28 cellular contexts compared by ENCODE assay signal in the genomic region with DNA sequence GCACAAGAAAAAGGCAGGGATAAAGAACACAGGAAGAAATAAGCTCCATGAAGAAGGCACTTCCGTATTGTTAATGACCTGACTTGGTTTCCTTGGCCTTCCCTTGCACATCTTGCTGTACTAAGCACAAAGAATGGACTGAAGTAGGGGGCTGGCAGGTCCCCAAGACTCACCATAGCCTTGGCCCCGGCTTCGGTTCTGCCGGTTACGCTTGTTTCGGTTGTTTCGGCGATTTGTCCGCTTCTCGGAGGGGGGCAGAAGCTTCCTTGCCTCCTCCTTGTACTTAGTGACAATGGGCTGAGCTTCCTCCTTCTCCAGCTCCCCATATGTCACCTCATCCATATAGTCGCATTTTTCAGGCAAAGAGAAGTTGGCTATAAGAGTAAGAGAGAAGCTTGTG. TPM values are rescaled to one million over a fixed set of nuclear protein-coding genes. Genes with fewer than 3 reads are reported as not detected.
DNase-seq lines count a peak whose midpoint lies in the region; ATAC-seq and TF ChIP-seq lines count a peak whose summit lies in the region.
"Had no signal": no experiment of that assay in that cellular context is flagged by ENCODE, and none has a peak within 500 bp of the region (broad histone marks: within the 10 kb centered on the region; RNA-seq: fewer than 3 reads in every experiment).

No MANE protein-coding gene starts in this region.

- H3K9me3 ChIP-seq in A673 (ENCODE audit: low read depth, low read length, poor library complexity, severe bottlenecking) = no peaks in the 10 kb centered on the region
- no peaks in the 10 kb centered on the region for H3K9me3 ChIP-seq in BLaER1 treated with 17β-estradiol and CSF1 and Interleukin-3, amounts not matched to agents 10 nM and 100 nM (replicated peaks in 1 of 11)
- no peaks in the 10 kb centered on the region for H3K9me3 ChIP-seq in naive thymus-derived CD4-positive, alpha-beta T cell (ENCODE audit: control insufficient read depth in 2 of 3, low read length in 3 of 3)
- H3K9me3 ChIP-seq: heart left ventricle, right atrium auricular region, spleen, thyroid gland had no signal

- no peaks in the 10 kb centered on the region for H3K27me3 Mint-ChIP-seq in activated CD4-positive, alpha-beta memory T cell treated with anti-CD3 and anti-CD28 coated beads for 36 hours
- no peaks in the 10 kb centered on the region for H3K27me3 Mint-ChIP-seq in naive thymus-derived CD4-positive, alpha-beta T cell

- peaks cover 67% of the 10 kb centered on the region for H3K4me1 Mint-ChIP-seq in activated CD4-positive, alpha-beta memory T cell treated with anti-CD3 and anti-CD28 coated beads for 36 hours (ENCODE audit: low read depth)
- peaks cover 7 to 70% (median 56%) of the 10 kb centered on the region in 7 donors for H3K4me1 Mint-ChIP-seq in naive thymus-derived CD4-positive, alpha-beta T cell

- H3K9me3 Mint-ChIP-seq in activated CD4-positive, alpha-beta memory T cell treated with anti-CD3 and anti-CD28 coated beads for 36 hours = no peaks in the 10 kb centered on the region
- H3K9me3 Mint-ChIP-seq in naive thymus-derived CD4-positive, alpha-beta T cell = no peaks in the 10 kb centered on the region
- H3K9me3 Mint-ChIP-seq: HFFc6, WTC11 had no signal

- ATAC-seq in naive thymus-derived CD4-positive, alpha-beta T cell = no peak
- no peak for ATAC-seq in GM21717 (IDR thresholded peaks at IDR 0.05; ENCODE audit: unreplicated experiment)
- ATAC-seq in HG02642 (IDR thresholded peaks at IDR 0.05; ENCODE audit: poor library complexity, unreplicated experiment) = no peak
- ATAC-seq: heart left ventricle, left cardiac atrium, WTC11 had no signal

- peak overlapping the region; percentile 2 for H3K27ac ChIP-seq in A673 (ENCODE audit: low read depth, low read length, poor library complexity, severe bottlenecking)
- H3K27ac ChIP-seq in BLaER1 treated with 17β-estradiol and CSF1 and Interleukin-3, amounts not matched to agents 10 nM and 100 nM = no peak overlapping the region; a peak in 1 of 22 replicates
- H3K27ac ChIP-seq in naive thymus-derived CD4-positive, alpha-beta T cell (ENCODE audit: low read depth, low read length) = peak overlapping the region; percentile 52
- H3K27ac ChIP-seq: GM23248, heart left ventricle, right atrium auricular region, thyroid gland had no signal

- CTCF ChIA-PET in A673 (lab: Charles Lee) = no interaction called here
- CTCF ChIA-PET in activated CD4-positive, alpha-beta memory T cell treated with anti-CD3 and anti-CD28 coated beads for 36 hours (lab: Charles Lee) = interaction anchor here (1.3 kb wide), 1 partner anchor 22 kb away, joined by 7 read pairs; no protein-coding TSS in a partner anchor
- CTCF ChIA-PET in naive thymus-derived CD4-positive, alpha-beta T cell (lab: Charles Lee) = no interaction called here

- H3K4me3 Mint-ChIP-seq in activated CD4-positive, alpha-beta memory T cell treated with anti-CD3 and anti-CD28 coated beads for 36 hours = no peak overlapping the region
- H3K4me3 Mint-ChIP-seq in naive thymus-derived CD4-positive, alpha-beta T cell = no peak overlapping the region
- H3K4me3 Mint-ChIP-seq: HFFc6, WTC11 had no signal

- peaks cover 96% of the 10 kb centered on the region for H3K36me3 ChIP-seq in A673 (ENCODE audit: insufficient read depth, low read length, poor library complexity, severe bottlenecking)
- H3K36me3 ChIP-seq in BLaER1 treated with 17β-estradiol and CSF1 and Interleukin-3, amounts not matched to agents 10 nM and 100 nM = peaks cover 96 to 100% (median 97%) of the 10 kb centered on the region in 11 experiments
- H3K36me3 ChIP-seq in naive thymus-derived CD4-positive, alpha-beta T cell (ENCODE audit: control insufficient read depth in 2 of 3, insufficient read depth in 3 of 3, low read length in 3 of 3) = peaks cover 52 to 87% (median 59%) of the 10 kb centered on the region in 3 experiments

- no TSS peak for BruUV-seq in A673 (replicated peaks; lab: Mats Ljungman, UMichigan)

- POLR2A ChIA-PET in A673 (lab: Charles Lee; ENCODE audit: low non-redundant PET) = interaction anchor here (0.6 to 0.7 kb wide), 2 partner anchors 44 to 139 kb away, joined by 6 to 8 read pairs; no protein-coding TSS in a partner anchor
- POLR2A ChIA-PET in activated CD4-positive, alpha-beta memory T cell treated with anti-CD3 and anti-CD28 coated beads for 36 hours (lab: Charles Lee) = interaction anchor here (1.4 kb wide), 1 partner anchor 10 kb away, joined by 8 read pairs; a partner anchor contains a TSS
- POLR2A ChIA-PET in naive thymus-derived CD4-positive, alpha-beta T cell (lab: Charles Lee) = interaction anchor here (2.0 to 17.5 kb wide), 4 partner anchors 6 to 124 kb away, joined by 7 to 347 read pairs (median 177); a partner anchor contains a TSS

- H3K4me2 ChIP-seq in BLaER1 treated with 17β-estradiol and CSF1 and Interleukin-3, amounts not matched to agents 10 nM and 100 nM = no peak overlapping the region

- peaks cover 2 to 23% (median 6%) of the 10 kb centered on the region in 11 experiments; a peak in 11 of 22 replicates for H4K20me1 ChIP-seq in BLaER1 treated with 17β-estradiol and CSF1 and Interleukin-3, amounts not matched to agents 10 nM and 100 nM

- peaks cover 73% of the 10 kb centered on the region for H3K36me3 Mint-ChIP-seq in activated CD4-positive, alpha-beta memory T cell treated with anti-CD3 and anti-CD28 coated beads for 36 hours
- peaks cover 8 to 64% (median 50%) of the 10 kb centered on the region in 5 donors for H3K36me3 Mint-ChIP-seq in naive thymus-derived CD4-positive, alpha-beta T cell

- intact Hi-C loops in A673 (cut with micrococcal nuclease; ENCODE audit: unreplicated experiment) = no loop called here
- intact Hi-C loops in activated CD4-positive, alpha-beta memory T cell treated with anti-CD3 and anti-CD28 coated beads for 36 hours (cut with micrococcal nuclease) = no loop called here
- intact Hi-C loops in naive thymus-derived CD4-positive, alpha-beta T cell (cut with micrococcal nuclease) = no loop called here

- TF ChIP-seq CTCF in A673 (conservative IDR thresholded peaks at IDR 0.05; ENCODE audit: low read depth, low read length) = no peak

- H3K27me3 ChIP-seq in A673 (replicated peaks; ENCODE audit: insufficient read depth, low read depth, low read length, poor library complexity) = no peaks in the 10 kb centered on the region
- no peaks in the 10 kb centered on the region for H3K27me3 ChIP-seq in BLaER1 treated with 17β-estradiol and CSF1 and Interleukin-3, amounts not matched to agents 10 nM and 100 nM
- no peaks in the 10 kb centered on the region for H3K27me3 ChIP-seq in naive thymus-derived CD4-positive, alpha-beta T cell (ENCODE audit: control insufficient read depth in 2 of 2, insufficient read depth in 2 of 2, low read length in 2 of 2)
- H3K27me3 ChIP-seq: heart left ventricle, right atrium auricular region, spleen, thyroid gland had no signal

- no peak for DNase-seq in A673 (ENCODE audit: low spot score)
- no peak for DNase-seq in activated CD4-positive, alpha-beta memory T cell treated with anti-CD3 and anti-CD28 coated beads for 36 hours
- DNase-seq in naive thymus-derived CD4-positive, alpha-beta T cell = no peak
- DNase-seq in hippocampal formation (lab: John Stamatoyannopoulos, UW) = no peak
- DNase-seq: activated naive CD4-positive, alpha-beta T cell treated with anti-CD3 and anti-CD28 coated beads, Interleukin-2, amount 50 U/mL, for 16 hours; central memory CD4-positive, alpha-beta T cell; dermis blood vessel endothelial cell; DMS53; GM23248; heart left ventricle; HFFc6; left cardiac atrium; mesendoderm; NCI-H1436; NCI-H2107; spleen; stimulated activated CD4-positive, alpha-beta T cell treated with anti-CD3 and anti-CD28 coated beads, Interleukin-2, amount 100 ng/mL, for 48 hours; stimulated activated naive CD4-positive, alpha-beta T cell; thyroid gland had no signal

- H3K4me3 ChIP-seq in A673 (ENCODE audit: low read depth, low read length, poor library complexity, severe bottlenecking) = no peak overlapping the region
- no peak overlapping the region for H3K4me3 ChIP-seq in BLaER1 treated with 17β-estradiol and CSF1 and Interleukin-3, amounts not matched to agents 10 nM and 100 nM
- H3K4me3 ChIP-seq in naive thymus-derived CD4-positive, alpha-beta T cell (ENCODE audit: low read length) = no peak overlapping the region
- H3K4me3 ChIP-seq: GM23248, heart left ventricle, right atrium auricular region, spleen, thyroid gland had no signal

- H3K9ac ChIP-seq in BLaER1 treated with 17β-estradiol and CSF1 and Interleukin-3, amounts not matched to agents 10 nM and 100 nM = peak overlapping the region in 6 of 11 experiments; percentile 3 to 28 (median 10); a peak in 3 of 22 replicates
- H3K9ac ChIP-seq: GM23248 had no signal

- H3K4me1 ChIP-seq in A673 (ENCODE audit: insufficient read depth, low read length, poor library complexity, severe bottlenecking) = peaks cover 4% of the 10 kb centered on the region
- peaks cover 0 to 4% (median 0%) of the 10 kb centered on the region in 10 experiments; a peak in 3 of 20 replicates for H3K4me1 ChIP-seq in BLaER1 treated with 17β-estradiol and CSF1 and Interleukin-3, amounts not matched to agents 10 nM and 100 nM
- peaks cover 0 to 11% of the 10 kb centered on the region in 2 donors for H3K4me1 ChIP-seq in naive thymus-derived CD4-positive, alpha-beta T cell (ENCODE audit: control insufficient read depth in 2 of 2, insufficient read depth in 2 of 2, low read length in 2 of 2)
- H3K4me1 ChIP-seq: thyroid gland had no signal

- H3K27ac Mint-ChIP-seq in activated CD4-positive, alpha-beta memory T cell treated with anti-CD3 and anti-CD28 coated beads for 36 hours = peak overlapping the region; percentile 24
- peak overlapping the region in 6 of 9 donors; percentile 14 to 56 (median 42) for H3K27ac Mint-ChIP-seq in naive thymus-derived CD4-positive, alpha-beta T cell
- H3K27ac Mint-ChIP-seq: HFFc6 had no signal

RNA-seq across cellular contexts. Expression of a gene that starts 9.3 kb away (rescaled TPM):
- 0.45 and 0.72 TPM in 2 replicates for total RNA-seq in A673 (2021)
- not detected for total RNA-seq in activated CD4-positive, alpha-beta memory T cell treated with anti-CD3 and anti-CD28 coated beads for 36 hours
- not detected for total RNA-seq in naive thymus-derived CD4-positive, alpha-beta T cell
- polyA plus RNA-seq in naive thymus-derived CD4-positive, alpha-beta T cell = not detected
- total RNA-seq: astrocyte, dermis blood vessel endothelial cell, fibroblast of villous mesenchyme, GM23248, HFFc6, left cardiac atrium, OCI-LY7, osteocyte, right atrium auricular region, spleen, thyroid gland had no signal

RNA-seq across cellular contexts. Expression of a gene that starts 9.6 kb away (rescaled TPM):
- total RNA-seq in A673 (2021) = 123 and 132 TPM in 2 replicates
- 10 to 100 TPM; 18.0 to 20.4 TPM for total RNA-seq in activated CD4-positive, alpha-beta memory T cell treated with anti-CD3 and anti-CD28 coated beads for 36 hours
- 10 to 100 TPM; 28.4 to 53.9 (median 39.0) TPM for total RNA-seq in naive thymus-derived CD4-positive, alpha-beta T cell
- polyA plus RNA-seq in naive thymus-derived CD4-positive, alpha-beta T cell = 10 to 100 TPM; 57.9 to 63.5 TPM

RNA-seq across cellular contexts. Expression of a gene that starts 10.4 kb away (rescaled TPM):
- 104 and 105 TPM in 2 replicates for total RNA-seq in A673 (2021)
- 10 to 100 TPM; 56.0 to 62.3 TPM for total RNA-seq in activated CD4-positive, alpha-beta memory T cell treated with anti-CD3 and anti-CD28 coated beads for 36 hours
- 10 to 100 TPM; 43.4 to 77.5 (median 65.3) TPM for total RNA-seq in naive thymus-derived CD4-positive, alpha-beta T cell
- polyA plus RNA-seq in naive thymus-derived CD4-positive, alpha-beta T cell = 1 to 10 TPM; 1.9 TPM

RNA-seq across cellular contexts. Expression of a gene that starts 11.5 kb away (rescaled TPM):
- total RNA-seq in A673 (2021) = 66.5 and 66.8 TPM in 2 replicates
- total RNA-seq in activated CD4-positive, alpha-beta memory T cell treated with anti-CD3 and anti-CD28 coated beads for 36 hours = 10 to 100 TPM; 37.6 to 43.0 TPM
- 10 to 100 TPM; 13.1 to 53.0 (median 47.1) TPM for total RNA-seq in naive thymus-derived CD4-positive, alpha-beta T cell
- polyA plus RNA-seq in naive thymus-derived CD4-positive, alpha-beta T cell = 10 to 100 TPM; 12.0 to 29.3 TPM

RNA-seq across cellular contexts. Expression of a gene that starts 27.5 kb away (rescaled TPM):
- total RNA-seq in A673 (2021) = 0.37 and 0.52 TPM in 2 replicates
- total RNA-seq in activated CD4-positive, alpha-beta memory T cell treated with anti-CD3 and anti-CD28 coated beads for 36 hours = under 1 TPM; 0.12 to 0.21 TPM
- under 1 TPM in 3 of 5 experiments, not detected in 2; 0.12 to 0.38 (median 0.24) TPM for total RNA-seq in naive thymus-derived CD4-positive, alpha-beta T cell
- polyA plus RNA-seq in naive thymus-derived CD4-positive, alpha-beta T cell = not detected
- total RNA-seq: spleen had no signal

Comparison
In these comparisons a context has a peak if more than half of its experiments do, and no peak if none do; other contexts are left out.
1. H3K27ac ChIP-seq: peak in A673 (single experiment) and naive thymus-derived CD4-positive, alpha-beta T cell (single experiment); none in BLaER1 treated with 17β-estradiol and CSF1 and Interleukin-3, amounts not matched to agents 10 nM and 100 nM (0 of 11).